Comparison of ENCODE assay signal across 4 cellular contexts in genomic region chrX:30015440-30015839, GRCh38.
"Had no signal": no experiment of that assay in that cellular context is flagged by ENCODE, and none has a peak within 500 bp of the region (broad histone marks: within the 10 kb centered on the region; RNA-seq: fewer than 3 reads in every experiment).

No MANE protein-coding gene starts in this region.

- DNase-seq: IMR-90, KBM-7 had no signal

- H3K4me3 ChIP-seq: K562 had no signal

- ATAC-seq: HepG2, K562 had no signal
